Comparison of ENCODE assay signal across 8 cellular contexts in genomic region chr15:74620636-74621545, GRCh38. TPM values are rescaled to one million over a fixed set of nuclear protein-coding genes. Genes with fewer than 3 reads are reported as not detected.
DNase-seq lines count a peak whose midpoint lies in the region; ATAC-seq and TF ChIP-seq lines count a peak whose summit lies in the region.

No MANE protein-coding gene starts in this region.

- peaks cover 7 to 89% (median 15%) of the 10 kb centered on the region in 3 donors for H3K36me3 Mint-ChIP-seq in CD8-positive, alpha-beta memory T cell
- H3K36me3 Mint-ChIP-seq in chondrocyte (ENCODE audit: low read depth): peaks cover 26% of the 10 kb centered on the region

- peaks cover 66% of the 10 kb centered on the region for H3K36me3 ChIP-seq in CD8-positive, alpha-beta memory T cell (ENCODE audit: insufficient read depth, low read length)
- peaks cover 30 to 64% (median 50%) of the 10 kb centered on the region in 4 donors for H3K36me3 ChIP-seq in liver (ENCODE audit: control insufficient read depth in 4 of 4, insufficient read depth in 3 of 4, low read depth in 1 of 4, low read length in 3 of 4)

- TF ChIP-seq RAD21 in liver (IDR thresholded peaks at IDR 0.05): peak; percentile 88 to 96

- H3K4me3 ChIP-seq in CD8-positive, alpha-beta memory T cell (ENCODE audit: low read length): no peak overlapping the region
- H3K4me3 ChIP-seq in liver (ENCODE audit: low read depth in 1 of 3, low read length in 3 of 3): no peak overlapping the region

- CTCF ChIA-PET in CD8-positive, alpha-beta memory T cell (lab: Charles Lee): interaction anchor here (0.9 to 4.9 kb wide), 6 partner anchors 8 to 222 kb away, joined by 3 to 35 read pairs (median 4); no protein-coding TSS in a partner anchor

- POLR2A ChIA-PET in CD8-positive, alpha-beta memory T cell (lab: Charles Lee): no interaction called here

- DNase-seq in CD8-positive, alpha-beta memory T cell: peak; percentile 55 to 79 (median 64)
- peak; percentile 52 for DNase-seq in NCI-H226
- peak; percentile 65 to 67 for DNase-seq in activated CD4-positive, alpha-beta T cell treated with anti-CD3 and anti-CD28 coated beads for 24 hours (ENCODE audit: low read depth in 2 of 2)
- DNase-seq in chondrocyte (ENCODE audit: low spot score): no peak
- DNase-seq in stimulated activated CD4-positive, alpha-beta T cell treated with anti-CD3 and anti-CD28 coated beads, TNF-alpha, amount 100 ng/mL, for 48 hours (ENCODE audit: low read depth in 3 of 3): peak; percentile 57 to 69 (median 66)
- no peak for DNase-seq in cortex of kidney (lab: John Stamatoyannopoulos, UW)

- no peaks in the 10 kb centered on the region for H3K9me3 Mint-ChIP-seq in CD8-positive, alpha-beta memory T cell
- H3K9me3 Mint-ChIP-seq in chondrocyte (ENCODE audit: low read depth): no peaks in the 10 kb centered on the region

- H3K27ac ChIP-seq in CD8-positive, alpha-beta memory T cell (ENCODE audit: low read depth, low read length): no peak overlapping the region
- H3K27ac ChIP-seq in liver (ENCODE audit: low read depth in 1 of 2, low read length in 2 of 2): no peak overlapping the region

- H3K4me3 Mint-ChIP-seq in CD8-positive, alpha-beta memory T cell: peak overlapping the region in 3 of 7 donors; percentile 13 to 70 (median 43)
- H3K4me3 Mint-ChIP-seq in chondrocyte (ENCODE audit: unreplicated experiment): no peak overlapping the region

- 55% methylated on average over 23 of the region's 23 CpGs for WGBS in liver

- no peaks in the 10 kb centered on the region for H3K9me3 ChIP-seq in CD8-positive, alpha-beta memory T cell (ENCODE audit: low read length)
- no peaks in the 10 kb centered on the region for H3K9me3 ChIP-seq in liver (ENCODE audit: control insufficient read depth in 4 of 4, low read length in 3 of 4)

- H3K4me1 ChIP-seq in CD8-positive, alpha-beta memory T cell (ENCODE audit: insufficient read depth, low read length): peaks cover 38% of the 10 kb centered on the region
- peaks cover 9 to 45% (median 38%) of the 10 kb centered on the region in 4 donors for H3K4me1 ChIP-seq in liver (ENCODE audit: control insufficient read depth in 4 of 4, insufficient read depth in 4 of 4, low read length in 3 of 4)

- peak overlapping the region; percentile 2 to 94 (median 84) for H3K27ac Mint-ChIP-seq in CD8-positive, alpha-beta memory T cell
- no peak overlapping the region for H3K27ac Mint-ChIP-seq in chondrocyte (ENCODE audit: unreplicated experiment)

- peak; percentile 49 for ATAC-seq in GM21576 (IDR thresholded peaks at IDR 0.05; ENCODE audit: unreplicated experiment)

- no peaks in the 10 kb centered on the region for H3K27me3 ChIP-seq in CD8-positive, alpha-beta memory T cell (ENCODE audit: insufficient read depth, low read length, poor library complexity, severe bottlenecking)
- H3K27me3 ChIP-seq in liver (ENCODE audit: control insufficient read depth in 4 of 4, insufficient read depth in 4 of 4, low read length in 3 of 4): no peaks in the 10 kb centered on the region

- H3K9ac ChIP-seq in liver (ENCODE audit: low read depth in 1 of 2, low read length in 2 of 2): no peak overlapping the region

- peaks cover 0 to 3% of the 10 kb centered on the region in 2 donors for H3K27me3 Mint-ChIP-seq in CD8-positive, alpha-beta memory T cell
- H3K27me3 Mint-ChIP-seq in chondrocyte (ENCODE audit: low read depth): no peaks in the 10 kb centered on the region

- TF ChIP-seq CTCF in chondrocyte (IDR thresholded peaks at IDR 0.05) (peak; percentile 96), liver (IDR thresholded peaks at IDR 0.05; ENCODE audit: low read depth, low read length, missing input control) (peak; percentile 88)

- peaks cover 52 to 63% (median 54%) of the 10 kb centered on the region in 3 donors for H3K4me1 Mint-ChIP-seq in CD8-positive, alpha-beta memory T cell
- H3K4me1 Mint-ChIP-seq in chondrocyte (ENCODE audit: low read depth): peaks cover 28% of the 10 kb centered on the region

TF ChIP-seq in liver, 16 proteins besides CTCF, POLR2A, EP300 and RAD21:
- TF ChIP-seq GABPA (IDR thresholded peaks at IDR 0.05 in 1 of 2, conservative IDR thresholded peaks at IDR 0.05 in 1 of 2) (peak in 1 of 2 donors; percentile 53), FOXA2 (IDR thresholded peaks at IDR 0.05) (no peak), RXRA (IDR thresholded peaks at IDR 0.05) (peak; percentile 77 to 87), HNF4A (conservative IDR thresholded peaks at IDR 0.05) (peak; percentile 49 to 62), SP1 (IDR thresholded peaks at IDR 0.05) (peak; percentile 24)

RNA-seq across cellular contexts. Expression of gene CLK3, which starts 5.3 kb away (rescaled TPM):
- total RNA-seq in CD8-positive, alpha-beta memory T cell: 100 to 1,000 TPM in 1 of 2 experiments, 10 to 100 TPM in 1; 96.8 to 101 TPM
- polyA plus RNA-seq in CD8-positive, alpha-beta memory T cell: 84.7 TPM
- total RNA-seq in chondrocyte: 43.0 to 48.6 TPM (median 44.5 TPM) in 3 replicates
- total RNA-seq in liver: 10 to 100 TPM; 35.1 to 66.8 TPM
- polyA plus RNA-seq in liver: 10 to 100 TPM; 20.1 to 21.8 TPM

Comparison
In these comparisons a context has a peak if more than half of its experiments do, and no peak if none do; other contexts are left out.
1. DNase-seq: peak in CD8-positive, alpha-beta memory T cell (5 of 5), NCI-H226 (single experiment), activated CD4-positive, alpha-beta T cell treated with anti-CD3 and anti-CD28 coated beads for 24 hours (2 of 2) and stimulated activated CD4-positive, alpha-beta T cell treated with anti-CD3 and anti-CD28 coated beads, TNF-alpha, amount 100 ng/mL, for 48 hours (3 of 3); none in chondrocyte (single experiment) and cortex of kidney (single experiment).